Comparison of ENCODE assay signal across 10 cellular contexts in the genomic region with DNA sequence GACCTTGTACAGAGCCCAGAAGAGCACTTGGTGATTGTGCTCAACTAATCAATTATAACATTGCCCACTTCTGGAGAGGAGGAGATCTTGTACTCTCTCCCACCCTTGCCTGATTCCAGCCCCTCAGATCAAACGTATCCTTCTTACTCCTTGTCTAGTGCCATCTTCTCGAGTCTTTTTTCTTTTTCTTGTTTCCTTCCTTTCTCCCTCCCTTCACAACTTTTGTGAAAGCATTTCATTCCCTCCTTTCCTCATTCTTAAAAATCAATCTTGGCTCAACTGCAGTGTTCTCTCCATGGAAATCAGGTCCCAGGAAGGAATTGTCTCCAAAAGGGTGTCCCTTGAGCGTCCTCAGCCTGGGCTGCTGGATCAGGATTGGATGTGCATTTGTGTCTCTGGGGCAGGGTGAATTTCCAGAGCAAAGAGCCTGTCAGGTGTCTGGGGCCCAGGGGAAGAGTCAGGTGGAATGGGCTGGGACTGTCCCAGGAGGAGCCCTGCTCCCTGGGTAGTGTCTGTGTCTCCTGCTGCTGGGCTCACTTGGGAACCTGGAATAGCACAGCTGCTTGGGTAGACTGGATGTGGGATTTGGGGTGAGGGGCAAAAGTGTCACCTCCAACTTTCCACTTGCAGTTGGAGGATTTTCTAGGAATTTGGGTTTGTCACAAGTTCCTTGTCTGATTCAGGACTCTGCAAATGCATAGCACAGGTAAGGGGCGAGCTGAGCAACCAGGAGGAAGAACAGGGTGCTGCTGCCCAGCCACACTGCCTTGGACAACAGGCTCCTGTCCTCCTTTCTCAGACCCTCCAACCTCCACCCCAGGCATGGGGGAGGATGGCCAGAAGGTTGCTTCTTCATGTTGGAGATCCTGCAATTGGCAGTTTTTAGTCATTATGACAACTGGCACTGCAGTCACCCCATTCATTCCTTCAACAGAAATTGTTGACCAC. TPM values are rescaled to one million over a fixed set of nuclear protein-coding genes. Genes with fewer than 3 reads are reported as not detected.
DNase-seq lines count a peak whose midpoint lies in the region; ATAC-seq lines count a peak whose summit lies in the region.
"Had no signal": no experiment of that assay in that cellular context is flagged by ENCODE, and none has a peak within 500 bp of the region (broad histone marks: within the 10 kb centered on the region; RNA-seq: fewer than 3 reads in every experiment).

No MANE protein-coding gene starts in this region.

- H3K4me3 Mint-ChIP-seq in activated T-helper 17 cell treated with anti-CD3 and anti-CD28 coated beads, Interleukin-2, amount 50 U/mL, for 72 hours = peak overlapping the region; percentile 74

- H3K27ac Mint-ChIP-seq in activated T-helper 17 cell treated with anti-CD3 and anti-CD28 coated beads, Interleukin-2, amount 50 U/mL, for 72 hours = no peak overlapping the region

- no peaks in the 10 kb centered on the region for H3K4me1 Mint-ChIP-seq in activated T-helper 17 cell treated with anti-CD3 and anti-CD28 coated beads, Interleukin-2, amount 50 U/mL, for 72 hours

- no peak for ATAC-seq in activated T-helper 17 cell treated with anti-CD3 and anti-CD28 coated beads, Interleukin-2, amount 50 U/mL, for 72 hours (replicated peaks)
- no peak for ATAC-seq in HG03175 (IDR thresholded peaks at IDR 0.05; ENCODE audit: unreplicated experiment)

- intact Hi-C loops in posterior vena cava (cut with DNase I) = loop anchor here (2.0 to 10.0 kb wide), 2 partner anchors 49 to 51 kb away; no protein-coding TSS in a partner anchor

- no peaks in the 10 kb centered on the region for H3K36me3 Mint-ChIP-seq in activated T-helper 17 cell treated with anti-CD3 and anti-CD28 coated beads, Interleukin-2, amount 50 U/mL, for 72 hours (ENCODE audit: low read depth)

- H3K27me3 Mint-ChIP-seq in activated T-helper 17 cell treated with anti-CD3 and anti-CD28 coated beads, Interleukin-2, amount 50 U/mL, for 72 hours = peaks cover 22% of the 10 kb centered on the region

- peak; percentile 50 for DNase-seq in ELF-1 (ENCODE audit: low read depth, low spot score)
- peak; percentile 9 for DNase-seq in iPS-NIHi7 (ENCODE audit: extremely low spot score)
- peak; percentile 50 for DNase-seq in posterior vena cava (ENCODE audit: low spot score)
- DNase-seq in NCI-H2196 (lab: John Stamatoyannopoulos, UW; ENCODE audit: unreplicated experiment) = no peak
- DNase-seq in activated CD4-positive, alpha-beta T cell treated with anti-CD3 and anti-CD28 coated beads, Interleukin-2, amount 50 U/mL, for 4 hours = no peak
- no peak for DNase-seq in NCI-H1092 treated with DMSO at 0.1 percent for 48 hours (lab: John Stamatoyannopoulos, UW)
- DNase-seq: C1 segment of cervical spinal cord, NCI-H1694 treated with DMSO at 0.1 percent for 48 hours had no signal

- H3K9me3 Mint-ChIP-seq in activated T-helper 17 cell treated with anti-CD3 and anti-CD28 coated beads, Interleukin-2, amount 50 U/mL, for 72 hours = no peaks in the 10 kb centered on the region

RNA-seq across cellular contexts. Expression of a gene that starts 3.2 kb away (rescaled TPM):
- 1 to 10 TPM in 1 of 2 donors, under 1 TPM in 1; 0.35 to 4.1 TPM for total RNA-seq in activated T-helper 17 cell treated with anti-CD3 and anti-CD28 coated beads, Interleukin-2, amount 50 U/mL, for 72 hours
- total RNA-seq in posterior vena cava = 10 to 100 TPM; 43.6 to 47.0 TPM

Comparison
In these comparisons a context has a peak if more than half of its experiments do, and no peak if none do; other contexts are left out.
1. DNase-seq: peak in ELF-1 (single experiment), iPS-NIHi7 (single experiment) and posterior vena cava (single experiment); none in NCI-H2196 (single experiment), activated CD4-positive, alpha-beta T cell treated with anti-CD3 and anti-CD28 coated beads, Interleukin-2, amount 50 U/mL, for 4 hours (0 of 2) and NCI-H1092 treated with DMSO at 0.1 percent for 48 hours (single experiment).
2. RNA of a gene that starts 3.2 kb away (total RNA-seq): 43.6 to 47.0 TPM in posterior vena cava; 0.35 to 4.1 TPM in activated T-helper 17 cell treated with anti-CD3 and anti-CD28 coated beads, Interleukin-2, amount 50 U/mL, for 72 hours; every median in the first group is over 4 times any median in the second.